8 cellular contexts compared by ENCODE assay signal in the genomic region with DNA sequence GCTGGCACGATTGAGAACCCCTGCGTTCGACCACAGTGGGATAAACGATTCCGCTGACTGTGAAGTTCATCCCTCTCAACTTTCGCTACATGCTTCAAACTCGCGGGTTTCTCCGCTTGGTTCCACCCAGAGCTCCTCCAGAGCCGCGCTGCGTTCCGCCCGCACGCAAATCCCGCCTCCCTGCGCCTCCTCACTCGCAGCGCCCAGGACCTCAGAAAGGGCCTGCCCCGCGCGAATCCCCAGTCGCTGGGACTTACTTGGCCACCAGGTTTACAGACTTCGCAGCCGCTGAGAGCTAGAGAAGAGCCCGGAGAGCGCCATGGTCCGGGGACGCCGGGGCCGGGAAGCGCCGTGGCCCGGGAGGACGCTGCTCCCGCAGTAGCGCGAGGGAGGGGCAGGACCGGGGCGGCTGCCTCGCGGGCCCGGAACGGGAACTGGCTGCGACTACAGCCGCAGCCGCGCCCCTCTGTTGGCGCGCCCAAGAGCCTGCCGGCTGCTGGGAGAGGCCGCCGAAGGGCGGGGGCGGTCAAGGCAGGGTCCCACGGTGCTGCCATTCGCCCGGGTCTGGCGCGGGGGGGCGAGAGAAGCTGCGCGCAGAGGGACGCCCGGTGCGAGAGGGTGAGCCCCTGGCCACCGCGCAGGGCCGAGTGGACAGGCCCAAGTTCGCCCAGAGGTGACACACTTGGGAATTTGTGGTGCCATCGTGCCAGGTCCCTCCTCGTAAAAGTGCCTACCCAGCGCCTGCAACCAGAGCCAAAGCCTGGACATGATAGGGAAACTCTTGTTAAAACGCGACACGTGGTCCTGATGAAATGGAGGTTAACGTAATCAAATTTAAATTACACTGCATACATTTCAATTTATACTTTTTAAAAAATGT. TPM values are rescaled to one million over a fixed set of nuclear protein-coding genes. Genes with fewer than 3 reads are reported as not detected.
DNase-seq lines count a peak whose midpoint lies in the region; ATAC-seq and TF ChIP-seq lines count a peak whose summit lies in the region.

A gene with protein sequence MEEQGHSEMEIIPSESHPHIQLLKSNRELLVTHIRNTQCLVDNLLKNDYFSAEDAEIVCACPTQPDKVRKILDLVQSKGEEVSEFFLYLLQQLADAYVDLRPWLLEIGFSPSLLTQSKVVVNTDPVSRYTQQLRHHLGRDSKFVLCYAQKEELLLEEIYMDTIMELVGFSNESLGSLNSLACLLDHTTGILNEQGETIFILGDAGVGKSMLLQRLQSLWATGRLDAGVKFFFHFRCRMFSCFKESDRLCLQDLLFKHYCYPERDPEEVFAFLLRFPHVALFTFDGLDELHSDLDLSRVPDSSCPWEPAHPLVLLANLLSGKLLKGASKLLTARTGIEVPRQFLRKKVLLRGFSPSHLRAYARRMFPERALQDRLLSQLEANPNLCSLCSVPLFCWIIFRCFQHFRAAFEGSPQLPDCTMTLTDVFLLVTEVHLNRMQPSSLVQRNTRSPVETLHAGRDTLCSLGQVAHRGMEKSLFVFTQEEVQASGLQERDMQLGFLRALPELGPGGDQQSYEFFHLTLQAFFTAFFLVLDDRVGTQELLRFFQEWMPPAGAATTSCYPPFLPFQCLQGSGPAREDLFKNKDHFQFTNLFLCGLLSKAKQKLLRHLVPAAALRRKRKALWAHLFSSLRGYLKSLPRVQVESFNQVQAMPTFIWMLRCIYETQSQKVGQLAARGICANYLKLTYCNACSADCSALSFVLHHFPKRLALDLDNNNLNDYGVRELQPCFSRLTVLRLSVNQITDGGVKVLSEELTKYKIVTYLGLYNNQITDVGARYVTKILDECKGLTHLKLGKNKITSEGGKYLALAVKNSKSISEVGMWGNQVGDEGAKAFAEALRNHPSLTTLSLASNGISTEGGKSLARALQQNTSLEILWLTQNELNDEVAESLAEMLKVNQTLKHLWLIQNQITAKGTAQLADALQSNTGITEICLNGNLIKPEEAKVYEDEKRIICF (minus strand): TSS at position 436 of the 880 bp plus-strand sequence. CDS start 21,863 bp downstream, outside the sequence.

- H3K4me3 ChIP-seq in AG04449 (ENCODE audit: low read depth, low read length) (peak within 1 kb of the TSS; percentile 74), colonic mucosa (peak within 1 kb of the TSS; percentile 53)

- CTCF ChIA-PET in AG04449 (lab: Yijun Ruan, JAX): interaction anchor here (0.7 to 4.3 kb wide), 7 partner anchors 9 to 86 kb away, joined by 3 to 18 read pairs (median 14); no protein-coding TSS in a partner anchor

- H3K9me3 ChIP-seq in colonic mucosa: no peaks in the 10 kb centered on the region

- DNase-seq in AG04449 (ENCODE audit: low read depth, low spot score) (no peak), NCI-H2227 treated with DMSO at 0.1 percent for 48 hours (lab: John Stamatoyannopoulos, UW) (peak; percentile 34), colonic mucosa (peak; percentile 84), left colon (peak; percentile 85)
- DNase-seq in activated CD4-positive, alpha-beta T cell treated with anti-CD3 and anti-CD28 coated beads for 4 hours: peak; percentile 51 to 60
- peak; percentile 69 for DNase-seq in stimulated activated CD4-positive, alpha-beta T cell treated with anti-CD3 and anti-CD28 coated beads, Interleukin-1b, Interleukin-23, amount 100 ng/mL, for 48 hours

- H3K4me1 ChIP-seq in colonic mucosa: peaks cover 14% of the 10 kb centered on the region

- peak within 1 kb of the TSS; percentile 91 to 95 for H3K9ac ChIP-seq in colonic mucosa (ENCODE audit: low read depth in 2 of 2, low read length in 2 of 2)

- POLR2A ChIA-PET in AG04449 (lab: Yijun Ruan, JAX): interaction anchor here (0.6 to 1.7 kb wide), 6 partner anchors 9 to 115 kb away, joined by 3 to 14 read pairs (median 4); partner anchors contain the start of gene GGCT

- peak within 1 kb of the TSS; percentile 76 for H3K27ac ChIP-seq in colonic mucosa

- ATAC-seq in GM18861 (IDR thresholded peaks at IDR 0.05; ENCODE audit: unreplicated experiment) (peak; percentile 81), HG03097 (IDR thresholded peaks at IDR 0.05; ENCODE audit: low FRiP score, unreplicated experiment) (peak; percentile 94), left colon (peak; percentile 94)

- no peak for TF ChIP-seq CTCF in AG04449 (IDR thresholded peaks at IDR 0.05; ENCODE audit: insufficient read depth, low read length, missing control alignments)
- no peak for TF ChIP-seq CTCF in colonic mucosa (IDR thresholded peaks at IDR 0.05)

- no peaks in the 10 kb centered on the region for H3K36me3 ChIP-seq in colonic mucosa

- H3K27me3 ChIP-seq in colonic mucosa: no peaks in the 10 kb centered on the region

- intact Hi-C loops in colonic mucosa (cut with DNase I) (no loop called here), left colon (cut with DNase I, micrococcal nuclease) (no loop called here)

RNA-seq across cellular contexts. Expression of the gene that starts here (rescaled TPM):
- total RNA-seq in colonic mucosa: 10 to 100 TPM in 1 of 2 donors, 1 to 10 TPM in 1; 9.5 to 14.0 TPM
- 10 to 100 TPM; 12.7 to 14.5 TPM for total RNA-seq in left colon
